Comparison of ENCODE assay signal across 8 cellular contexts in genomic region chr6:42784739-42785498, GRCh38. TPM values are rescaled to one million over a fixed set of nuclear protein-coding genes. Genes with fewer than 3 reads are reported as not detected.
DNase-seq lines count a peak whose midpoint lies in the region; ATAC-seq and TF ChIP-seq lines count a peak whose summit lies in the region.

No MANE protein-coding gene starts in this region.

- TF ChIP-seq CTCF in GM06990 (IDR thresholded peaks at IDR 0.05; ENCODE audit: insufficient read depth, low read length, poor library complexity, severe bottlenecking) (no peak), esophagus squamous epithelium (IDR thresholded peaks at IDR 0.05) (no peak), retinal pigment epithelial cell (conservative IDR thresholded peaks at IDR 0.05; ENCODE audit: low read depth, low read length) (no peak)

- DNase-seq in GM06990 (ENCODE audit: extremely low read depth, insufficient read length) = no peak
- DNase-seq in OCI-M1 (lab: John Stamatoyannopoulos, UW) = peak; percentile 42
- no peak for DNase-seq in esophagus squamous epithelium (lab: John Stamatoyannopoulos, UW)
- no peak for DNase-seq in retinal pigment epithelial cell (ENCODE audit: low read depth)
- DNase-seq in NCI-H1417 treated with DMSO at 0.1 percent for 48 hours (lab: John Stamatoyannopoulos, UW) = no peak
- DNase-seq in NCI-H524 (lab: John Stamatoyannopoulos, UW) = no peak
- no peak for DNase-seq in putamen (ENCODE audit: low spot score)

- intact Hi-C loops in esophagus squamous epithelium (cut with DNase I) = loop anchor here (5.0 kb wide), 1 partner anchor 38 kb away; the partner anchor contains the start of gene TBCC

- H3K4me1 ChIP-seq in esophagus squamous epithelium = peaks cover 14 to 73% (median 23%) of the 10 kb centered on the region in 3 donors

- ATAC-seq in GM21576 (IDR thresholded peaks at IDR 0.05; ENCODE audit: unreplicated experiment) = no peak

- H3K4me3 ChIP-seq in GM06990 (replicated peaks; ENCODE audit: low read depth, low read length) = peak overlapping the region; percentile 82
- H3K4me3 ChIP-seq in esophagus squamous epithelium = peak overlapping the region; percentile 78 to 94 (median 88)
- peak overlapping the region; percentile 66 for H3K4me3 ChIP-seq in retinal pigment epithelial cell (ENCODE audit: low read length)

- WGBS in esophagus squamous epithelium, 2 donors = 17 to 29% methylated on average over 10 to 11 of the region's 12 CpGs

- TF ChIP-seq POLR2A in esophagus squamous epithelium (IDR thresholded peaks at IDR 0.05) = no peak

- H3K9me3 ChIP-seq in esophagus squamous epithelium = no peaks in the 10 kb centered on the region

- H3K36me3 ChIP-seq in GM06990 (ENCODE audit: control insufficient read depth, insufficient read depth, low read length) (no peaks in the 10 kb centered on the region; the same call in none of the 2 replicates), esophagus squamous epithelium (peaks cover 0 to 4% (median 0%) of the 10 kb centered on the region in 3 donors)

- H3K27ac ChIP-seq in esophagus squamous epithelium = peak overlapping the region; percentile 99 to 100 (median 99)

- H3K27me3 ChIP-seq in GM06990 (replicated peaks; ENCODE audit: control insufficient read depth, insufficient read depth, low read length) (no peaks in the 10 kb centered on the region), esophagus squamous epithelium (no peaks in the 10 kb centered on the region)

RNA-seq across cellular contexts. Expression of gene BICRAL, which starts 3.1 kb away (rescaled TPM):
- total RNA-seq in esophagus squamous epithelium = 10 to 100 TPM in 2 of 4 donors, 1 to 10 TPM in 2; 5.8 to 13.9 (median 8.9) TPM

RNA-seq across cellular contexts. Expression of gene TBCC, which starts 39.0 kb away (rescaled TPM):
- 10 to 100 TPM; 16.2 to 32.9 (median 24.8) TPM for total RNA-seq in esophagus squamous epithelium
